ENCODE assay signal across 26 cellular contexts in genomic region chr2:186910996-186911395, GRCh38.
"Had no signal": no experiment of that assay in that cellular context is flagged by ENCODE, and none has a peak within 500 bp of the region (broad histone marks: within the 10 kb centered on the region; RNA-seq: fewer than 3 reads in every experiment).

No MANE protein-coding gene starts in this region.

- H3K4me2 ChIP-seq: neural progenitor cell, smooth muscle cell had no signal

- H3K79me2 ChIP-seq: parathyroid adenoma had no signal

- H3K4me3 ChIP-seq: dorsolateral prefrontal cortex, gastrocnemius medialis, left lung, mucosa of descending colon, neural progenitor cell, smooth muscle cell, suprapubic skin, transverse colon, upper lobe of right lung, uterus had no signal

- H3K9me3 ChIP-seq: gastrocnemius medialis, left lung, mucosa of descending colon, suprapubic skin, transverse colon, upper lobe of right lung, uterus had no signal

- ATAC-seq: esophagus mucosa; gastrocnemius medialis; left cardiac atrium; left lung; mucosa of descending colon; sciatic nerve; stimulated activated naive CD8-positive, alpha-beta T cell treated with anti-CD3 and anti-CD28 coated beads, Interleukin-15, amount 100 ng/mL, for 72 hours; upper lobe of right lung had no signal

- H3K36me3 ChIP-seq: gastrocnemius medialis, left lung, neural progenitor cell, suprapubic skin, transverse colon, upper lobe of right lung, uterus had no signal

- H3K27ac ChIP-seq: dorsolateral prefrontal cortex, epithelial cell of prostate, gastrocnemius medialis, left lung, neural progenitor cell, parathyroid adenoma, suprapubic skin, transverse colon, upper lobe of right lung, uterus had no signal

- DNase-seq: dorsolateral prefrontal cortex; effector CD4-positive, alpha-beta T cell; foreskin fibroblast; gastrocnemius medialis; head of caudate nucleus; left cardiac atrium; left lung; mesenchymal stem cell; mucosa of descending colon; naive B cell; stimulated activated CD4-positive, alpha-beta T cell treated with anti-CD3 and anti-CD28 coated beads, Interleukin-12 subunit alpha, Interleukin-12 subunit beta, amount 100 ng/mL, for 4 hours; stimulated activated CD4-positive, alpha-beta T cell treated with anti-CD3 and anti-CD28 coated beads, Interleukin-1b, Interleukin-23, amount 100 ng/mL, for 48 hours; stimulated activated CD4-positive, alpha-beta T cell treated with anti-CD3 and anti-CD28 coated beads, Interleukin-4, amount 100 ng/mL, for 1 hour; stimulated activated CD8-positive, alpha-beta memory T cell treated with anti-CD3 and anti-CD28 coated beads, Interleukin-4, amount 100 ng/mL, for 48 hours; stimulated activated naive CD4-positive, alpha-beta T cell; stimulated activated naive CD8-positive, alpha-beta T cell treated with anti-CD3 and anti-CD28 coated beads, Interleukin-15, amount 100 ng/mL, for 72 hours; transverse colon; upper lobe of right lung; uterus had no signal

- H3K4me1 ChIP-seq: gastrocnemius medialis, left lung, neural progenitor cell, parathyroid adenoma, suprapubic skin, transverse colon, upper lobe of right lung, uterus had no signal

- H3K9ac ChIP-seq: neural progenitor cell, parathyroid adenoma had no signal

- H2AFZ ChIP-seq: neural progenitor cell, parathyroid adenoma had no signal

- H3K27me3 ChIP-seq: gastrocnemius medialis, left lung, neural progenitor cell, suprapubic skin, transverse colon, upper lobe of right lung, uterus had no signal
